In the genomic region with DNA sequence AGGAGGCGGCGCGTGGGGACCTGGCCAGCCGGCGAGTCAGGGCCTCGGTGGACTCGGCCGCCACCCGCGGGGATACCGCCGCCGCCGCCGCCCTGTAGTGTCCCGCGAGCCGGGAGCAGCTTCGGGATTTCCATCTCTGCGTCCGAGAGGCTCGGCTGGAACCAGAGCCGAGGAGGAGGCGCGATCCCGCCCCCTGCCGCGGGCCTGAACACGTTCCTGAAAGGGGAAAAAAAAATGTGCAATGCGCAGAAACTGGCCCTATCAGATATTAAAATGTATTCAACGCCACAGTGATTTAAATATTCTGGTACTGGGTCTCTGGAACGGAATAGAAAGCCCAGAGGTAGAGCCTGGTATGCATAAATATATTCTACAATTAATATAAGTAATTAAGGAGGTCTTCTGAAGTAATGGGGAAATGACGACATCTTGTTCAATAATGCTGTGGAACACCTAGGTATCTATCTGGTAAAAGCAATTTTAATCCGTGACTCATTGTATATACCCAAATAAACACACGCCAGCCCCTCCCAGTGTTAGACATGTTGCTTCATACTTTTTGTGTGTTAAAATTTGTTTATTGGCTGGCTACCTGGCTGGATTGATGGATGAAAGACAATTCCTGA, we compare ENCODE assay signal across 8 cellular contexts. TPM values are rescaled to one million over a fixed set of nuclear protein-coding genes. Genes with fewer than 3 reads are reported as not detected.
DNase-seq lines count a peak whose midpoint lies in the region; ATAC-seq, FAIRE-seq and TF ChIP-seq lines count a peak whose summit lies in the region.
"Not testable (repeated sequence)": the region's sequence is repeated elsewhere in the genome, so short reads cannot be mapped to it uniquely, and the experiment has no call there.

A gene with protein sequence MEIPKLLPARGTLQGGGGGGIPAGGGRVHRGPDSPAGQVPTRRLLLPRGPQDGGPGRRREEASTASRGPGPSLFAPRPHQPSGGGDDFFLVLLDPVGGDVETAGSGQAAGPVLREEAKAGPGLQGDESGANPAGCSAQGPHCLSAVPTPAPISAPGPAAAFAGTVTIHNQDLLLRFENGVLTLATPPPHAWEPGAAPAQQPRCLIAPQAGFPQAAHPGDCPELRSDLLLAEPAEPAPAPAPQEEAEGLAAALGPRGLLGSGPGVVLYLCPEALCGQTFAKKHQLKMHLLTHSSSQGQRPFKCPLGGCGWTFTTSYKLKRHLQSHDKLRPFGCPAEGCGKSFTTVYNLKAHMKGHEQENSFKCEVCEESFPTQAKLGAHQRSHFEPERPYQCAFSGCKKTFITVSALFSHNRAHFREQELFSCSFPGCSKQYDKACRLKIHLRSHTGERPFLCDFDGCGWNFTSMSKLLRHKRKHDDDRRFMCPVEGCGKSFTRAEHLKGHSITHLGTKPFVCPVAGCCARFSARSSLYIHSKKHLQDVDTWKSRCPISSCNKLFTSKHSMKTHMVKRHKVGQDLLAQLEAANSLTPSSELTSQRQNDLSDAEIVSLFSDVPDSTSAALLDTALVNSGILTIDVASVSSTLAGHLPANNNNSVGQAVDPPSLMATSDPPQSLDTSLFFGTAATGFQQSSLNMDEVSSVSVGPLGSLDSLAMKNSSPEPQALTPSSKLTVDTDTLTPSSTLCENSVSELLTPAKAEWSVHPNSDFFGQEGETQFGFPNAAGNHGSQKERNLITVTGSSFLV (minus strand): TSS at position 172 of the 626 bp plus-strand sequence. CDS start 38 bp downstream, at position 134.

- not testable (repeated sequence) for H3K4me1 Mint-ChIP-seq in astrocyte (ENCODE audit: low read depth, unreplicated experiment)
- H3K4me1 Mint-ChIP-seq in naive thymus-derived CD4-positive, alpha-beta T cell: peaks cover 0 to 36% (median 35%) of the 10 kb centered on the region in 7 donors

- not testable (repeated sequence) for H3K36me3 ChIP-seq in astrocyte (ENCODE audit: insufficient read depth, low read length); naive thymus-derived CD4-positive, alpha-beta T cell (ENCODE audit: control insufficient read depth in 2 of 3, insufficient read depth in 3 of 3, low read length in 3 of 3); tibial artery

- not testable (repeated sequence) for TF ChIP-seq CTCF in GM12875 (IDR thresholded peaks at IDR 0.05; ENCODE audit: borderline replicate concordance, insufficient read depth, low read depth, low read length); RWPE1 (conservative IDR thresholded peaks at IDR 0.05; ENCODE audit: low read depth); astrocyte (IDR thresholded peaks at IDR 0.05; ENCODE audit: insufficient read depth, low read depth, low read length); tibial artery (IDR thresholded peaks at IDR 0.05)

- H3K27ac ChIP-seq in RWPE1 (peak within 1 kb of the TSS; percentile 70), tibial artery (peak within 1 kb of the TSS; percentile 89 to 95)
- not testable (repeated sequence) for H3K27ac ChIP-seq in astrocyte (ENCODE audit: low read depth, low read length)
- H3K27ac ChIP-seq in naive thymus-derived CD4-positive, alpha-beta T cell (ENCODE audit: low read depth, low read length): peak within 1 kb of the TSS; percentile 79

- H3K9me3 Mint-ChIP-seq in astrocyte (ENCODE audit: unreplicated experiment); naive thymus-derived CD4-positive, alpha-beta T cell: not testable (repeated sequence)

- not testable (repeated sequence) for H3K9me3 ChIP-seq in astrocyte (ENCODE audit: insufficient read depth, low read depth, low read length); naive thymus-derived CD4-positive, alpha-beta T cell (ENCODE audit: control insufficient read depth in 2 of 3, low read length in 3 of 3); tibial artery

- not testable (repeated sequence) for H3K4me1 ChIP-seq in astrocyte (ENCODE audit: insufficient read depth, low read length); naive thymus-derived CD4-positive, alpha-beta T cell (ENCODE audit: control insufficient read depth in 2 of 2, insufficient read depth in 2 of 2, low read length in 2 of 2)
- peaks cover 0 to 19% (median 3%) of the 10 kb centered on the region in 4 donors for H3K4me1 ChIP-seq in tibial artery

- peak within 1 kb of the TSS; percentile 74 for H3K4me2 ChIP-seq in astrocyte (ENCODE audit: low read length)

- H3K9ac ChIP-seq in astrocyte (ENCODE audit: low read length): peak within 1 kb of the TSS; percentile 67

- ATAC-seq in GM21737 (IDR thresholded peaks at IDR 0.05; ENCODE audit: unreplicated experiment) (peak; percentile 52), HG03439 (IDR thresholded peaks at IDR 0.05; ENCODE audit: unreplicated experiment) (peak; percentile 79)
- peak; percentile 78 for ATAC-seq in naive thymus-derived CD4-positive, alpha-beta T cell

- H3K27ac Mint-ChIP-seq in astrocyte (ENCODE audit: unreplicated experiment): not testable (repeated sequence)
- peak within 1 kb of the TSS; percentile 91 to 97 (median 94) for H3K27ac Mint-ChIP-seq in naive thymus-derived CD4-positive, alpha-beta T cell

- not testable (repeated sequence) for H3K27me3 ChIP-seq in astrocyte (ENCODE audit: insufficient read depth, low read length); naive thymus-derived CD4-positive, alpha-beta T cell (ENCODE audit: control insufficient read depth in 2 of 2, insufficient read depth in 2 of 2, low read length in 2 of 2); tibial artery

- CTCF ChIA-PET in RWPE1 (lab: Yijun Ruan, JAX); naive thymus-derived CD4-positive, alpha-beta T cell (lab: Charles Lee): not testable (repeated sequence)

- not testable (repeated sequence) for H2AFZ ChIP-seq in astrocyte (ENCODE audit: low read depth, low read length)

- H3K4me3 ChIP-seq in GM12875 (ENCODE audit: low read depth, low read length): peak within 1 kb of the TSS; percentile 51
- H3K4me3 ChIP-seq in astrocyte (ENCODE audit: insufficient read depth, low read depth, low read length): peak within 1 kb of the TSS; percentile 46
- H3K4me3 ChIP-seq in naive thymus-derived CD4-positive, alpha-beta T cell (ENCODE audit: low read length): peak within 1 kb of the TSS; percentile 50
- peak within 1 kb of the TSS; percentile 55 to 62 for H3K4me3 ChIP-seq in tibial artery

- H4K20me1 ChIP-seq in astrocyte (ENCODE audit: insufficient read depth, low read length): not testable (repeated sequence)

- H3K36me3 Mint-ChIP-seq in astrocyte (ENCODE audit: low read depth, unreplicated experiment): not testable (repeated sequence)
- peaks cover 2 to 15% (median 6%) of the 10 kb centered on the region in 5 donors for H3K36me3 Mint-ChIP-seq in naive thymus-derived CD4-positive, alpha-beta T cell

- intact Hi-C loops in naive thymus-derived CD4-positive, alpha-beta T cell (cut with micrococcal nuclease): loop anchor here (1.0 to 5.0 kb wide), 5 partner anchors 319 to 933 kb away; a partner anchor contains a TSS
- intact Hi-C loops in tibial artery (cut with DNase I; ENCODE audit: low total_unique reads): not testable (repeated sequence)

- POLR2A ChIA-PET in RWPE1 (lab: Yijun Ruan, JAX; ENCODE audit: low non-redundant PET); naive thymus-derived CD4-positive, alpha-beta T cell (lab: Charles Lee): not testable (repeated sequence)

- H3K27me3 Mint-ChIP-seq in astrocyte (ENCODE audit: low read depth, unreplicated experiment); naive thymus-derived CD4-positive, alpha-beta T cell: not testable (repeated sequence)

- peak; percentile 45 for FAIRE-seq in astrocyte (lab: Jason Lieb, UNC)
- not testable (repeated sequence) for FAIRE-seq in frontal cortex (lab: Jason Lieb, UNC)

- H3K79me2 ChIP-seq in astrocyte (ENCODE audit: insufficient read depth, low read length): not testable (repeated sequence)

- peak; percentile 18 for DNase-seq in RWPE1 (ENCODE audit: low spot score)
- DNase-seq in astrocyte (ENCODE audit: low read depth); frontal cortex (ENCODE audit: low spot score in 2 of 2); tibial artery: not testable (repeated sequence)
- DNase-seq in naive thymus-derived CD4-positive, alpha-beta T cell: peak in 7 of 9 donors; percentile 28 to 54 (median 44)

- peak within 1 kb of the TSS; percentile 79 for H3K4me3 Mint-ChIP-seq in astrocyte (ENCODE audit: unreplicated experiment)
- peak within 1 kb of the TSS; percentile 77 to 87 (median 84) for H3K4me3 Mint-ChIP-seq in naive thymus-derived CD4-positive, alpha-beta T cell

RNA-seq across cellular contexts. Expression of the gene that starts here (rescaled TPM):
- total RNA-seq in astrocyte (1.6 and 1.8 TPM in 2 replicates), frontal cortex (25.3 TPM)
- 10 to 100 TPM in 4 of 5 experiments, 1 to 10 TPM in 1; 5.4 to 13.2 (median 10.5) TPM for total RNA-seq in naive thymus-derived CD4-positive, alpha-beta T cell
- polyA plus RNA-seq in naive thymus-derived CD4-positive, alpha-beta T cell: 1 to 10 TPM; 3.0 TPM
